8 cellular contexts compared by ENCODE assay signal in the genomic region with DNA sequence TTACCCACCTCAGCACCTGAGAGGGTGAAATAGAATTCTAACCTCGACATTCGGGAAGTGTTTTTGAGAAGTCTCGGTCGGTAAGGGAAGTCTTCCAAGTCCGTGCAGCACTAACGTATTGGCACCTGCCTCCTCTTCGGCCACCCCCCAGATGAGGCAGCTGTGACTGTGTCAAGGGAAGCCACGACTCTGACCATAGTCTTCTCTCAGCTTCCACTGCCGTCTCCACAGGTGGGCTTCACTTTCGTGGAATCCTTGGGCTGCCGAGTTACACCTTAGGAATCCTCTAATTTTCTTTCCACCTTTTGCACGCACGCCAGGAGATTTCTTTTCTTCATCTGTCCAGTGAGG. TPM values are rescaled to one million over a fixed set of nuclear protein-coding genes. Genes with fewer than 3 reads are reported as not detected.
A peak's percentile ranks its signal among the peaks of the same experiment; 100 is the strongest.
DNase-seq lines count a peak whose midpoint lies in the region; ATAC-seq and TF ChIP-seq lines count a peak whose summit lies in the region.

No MANE protein-coding gene starts in this region.

- H3K27ac Mint-ChIP-seq in IgD-negative memory B cell (peak overlapping the region; percentile 96 to 99 (median 99)), brain (peak overlapping the region; percentile 88 to 96 (median 92))

- H3K36me3 ChIP-seq in BE2C (peaks cover 8% of the 10 kb centered on the region), thymus (ENCODE audit: control insufficient read depth, insufficient read depth) (peaks cover 18% of the 10 kb centered on the region)

- peak overlapping the region; percentile 97 for H3K27ac ChIP-seq in thymus (ENCODE audit: low read depth)

- peaks cover 2% of the 10 kb centered on the region for H3K36me3 Mint-ChIP-seq in IgD-negative memory B cell
- peaks cover 5% of the 10 kb centered on the region for H3K36me3 Mint-ChIP-seq in brain

- H3K4me3 ChIP-seq in BE2C (ENCODE audit: low read depth, low read length) (peak overlapping the region; percentile 73), thymus (ENCODE audit: low read length) (peak overlapping the region; percentile 94)

- H3K4me3 Mint-ChIP-seq in IgD-negative memory B cell (peak overlapping the region; percentile 96 to 98 (median 98)), brain (peak overlapping the region; percentile 95 to 98 (median 97))

- H3K4me1 Mint-ChIP-seq in IgD-negative memory B cell: peaks cover 22 to 30% (median 23%) of the 10 kb centered on the region in 3 donors
- peaks cover 29% of the 10 kb centered on the region for H3K4me1 Mint-ChIP-seq in brain

- ATAC-seq in GM19438 (IDR thresholded peaks at IDR 0.05; ENCODE audit: low read depth, unreplicated experiment) (peak; percentile 23), left lobe of liver (peak; percentile 18)

- DNase-seq in BE2C (no peak), left lobe of liver (ENCODE audit: low spot score) (no peak), CD1c-positive myeloid dendritic cell (ENCODE audit: extremely low spot score) (no peak), cerebellar nuclear complex (lab: John Stamatoyannopoulos, UW) (no peak)

- H3K27me3 ChIP-seq in BE2C (no peaks in the 10 kb centered on the region), thymus (ENCODE audit: control insufficient read depth, insufficient read depth) (no peaks in the 10 kb centered on the region)

- TF ChIP-seq CTCF in BE2C (IDR thresholded peaks at IDR 0.05; ENCODE audit: low read depth, low read length) (no peak), brain (conservative IDR thresholded peaks at IDR 0.05) (peak in 1 of 2 experiments; percentile 35)

- H3K4me1 ChIP-seq in BE2C (peaks cover 5% of the 10 kb centered on the region), thymus (ENCODE audit: control insufficient read depth, insufficient read depth, low read length) (peaks cover 4% of the 10 kb centered on the region)

- WGBS in thymus: 5% methylated on average over 13 of the region's 13 CpGs

- H3K9me3 ChIP-seq in BE2C: no peaks in the 10 kb centered on the region
- no peaks in the 10 kb centered on the region for H3K9me3 ChIP-seq in thymus (ENCODE audit: control insufficient read depth)

- H3K9me3 Mint-ChIP-seq in IgD-negative memory B cell: no peaks in the 10 kb centered on the region
- H3K9me3 Mint-ChIP-seq in brain: no peaks in the 10 kb centered on the region

- H3K27me3 Mint-ChIP-seq in IgD-negative memory B cell (no peaks in the 10 kb centered on the region), brain (peaks cover 8% of the 10 kb centered on the region)

RNA-seq across cellular contexts. Expression of a gene that starts 0.8 kb away (rescaled TPM):
- 47.5 TPM for polyA plus RNA-seq in BE2C (2012; ENCODE audit: insufficient read depth, insufficient read length, low read depth)
- polyA plus RNA-seq in IgD-negative memory B cell (189 TPM), brain (ENCODE audit: insufficient read depth, low read depth, low replicate concordance) (42.1 TPM), thymus (87.9 TPM)
- total RNA-seq in left lobe of liver: 20.0 TPM

RNA-seq across cellular contexts. Expression of a gene that starts 34.8 kb away (rescaled TPM):
- not detected for polyA plus RNA-seq in BE2C (2012; ENCODE audit: insufficient read depth, insufficient read length, low read depth)
- polyA plus RNA-seq in IgD-negative memory B cell (not detected), brain (ENCODE audit: insufficient read depth, low read depth, low replicate concordance) (not detected), thymus (0.21 TPM)
- 0.13 TPM for total RNA-seq in left lobe of liver

RNA-seq across cellular contexts. Expression of a gene that starts 52.6 kb away (rescaled TPM):
- polyA plus RNA-seq in BE2C (2012; ENCODE audit: insufficient read depth, insufficient read length, low read depth): 5.7 TPM
- polyA plus RNA-seq in IgD-negative memory B cell (18.0 TPM), brain (ENCODE audit: insufficient read depth, low read depth, low replicate concordance) (7.6 TPM), thymus (17.8 TPM)
- 7.8 TPM for total RNA-seq in left lobe of liver
